In the genomic region with DNA sequence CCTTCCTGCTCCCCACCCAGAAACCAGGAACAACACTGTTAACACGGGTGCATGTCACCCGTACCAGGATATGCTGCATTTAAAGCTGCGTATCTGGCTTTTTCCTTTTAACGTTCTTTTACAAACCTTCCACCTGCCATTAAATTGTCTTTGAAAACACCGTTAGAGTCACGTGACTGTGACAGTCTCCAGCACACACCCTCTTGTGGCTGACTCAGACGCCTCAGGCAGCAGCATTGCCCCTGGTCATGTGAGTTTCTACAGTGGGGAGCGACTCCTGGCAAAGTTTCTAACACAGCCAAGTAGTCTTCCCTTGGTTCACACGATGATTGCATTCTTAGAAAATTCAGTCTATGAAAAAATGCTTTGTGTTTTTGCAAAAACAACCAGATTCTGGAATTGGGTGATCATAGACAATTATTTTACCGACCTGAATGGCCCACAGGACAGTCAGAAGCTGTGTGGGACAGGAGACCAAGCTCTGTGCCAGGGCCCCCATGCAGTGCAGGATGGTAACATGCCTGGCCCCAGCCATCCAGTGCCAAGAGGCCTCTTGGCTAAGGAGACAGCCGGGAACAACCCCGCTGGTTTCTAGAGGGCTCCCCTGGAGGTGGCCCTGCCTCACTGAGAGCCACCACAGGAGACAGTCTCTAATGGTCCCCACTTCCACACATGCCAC, we compare ENCODE assay signal across 8 cellular contexts.
DNase-seq lines count a peak whose midpoint lies in the region; ATAC-seq, FAIRE-seq and TF ChIP-seq lines count a peak whose summit lies in the region.

No MANE protein-coding gene starts in this region.

- no peak overlapping the region for H2BK120ac ChIP-seq in H1 (replicated peaks; ENCODE audit: low read depth, low read length)

- H3K4me1 ChIP-seq in H1 (replicated peaks in 1 of 4; ENCODE audit: control insufficient read depth in 3 of 4, insufficient read depth in 4 of 4, low read length in 3 of 4), result peaks cover 0 to 5% (median 2%) of the 10 kb centered on the region in 4 experiments; a peak in 2 of 7 replicates

- no peak overlapping the region for H3K9ac ChIP-seq in H1 (replicated peaks in 1 of 4; ENCODE audit: extremely low read depth in 1 of 4, low read depth in 3 of 4, low read length in 3 of 4)

- no peak overlapping the region for H3K56ac ChIP-seq in H1 (replicated peaks; ENCODE audit: insufficient read length, low read depth, low read length)

- H2BK15ac ChIP-seq in H1 (ENCODE audit: low read length), result no peak overlapping the region

- 0 out of 2 replicates have a peak, but pooled peaks have one; percentile 3 for TF ChIP-seq RAD21 in Ishikawa (IDR thresholded peaks at IDR 0.05; ENCODE audit: low read depth)
- TF ChIP-seq RAD21 in H1 (IDR thresholded peaks at IDR 0.05 in 1 of 2, conservative IDR thresholded peaks at IDR 0.05 in 1 of 2; ENCODE audit: low read depth in 2 of 2, low read length in 2 of 2), result peak; percentile 42 to 43; a peak in 3 of 4 replicates

- ATAC-seq in naive thymus-derived CD8-positive, alpha-beta T cell, result peak; percentile 72 to 74
- no peak for ATAC-seq in GM21367 (IDR thresholded peaks at IDR 0.05; ENCODE audit: unreplicated experiment)

- no peak overlapping the region for H3K18ac ChIP-seq in H1 (ENCODE audit: extremely low read depth, low read length)

- peak; percentile 71 for FAIRE-seq in H1 (lab: Jason Lieb, UNC)

- H3K79me1 ChIP-seq in H1 (ENCODE audit: low read depth, low read length), result no peaks in the 10 kb centered on the region

- H3K79me2 ChIP-seq in H1 (ENCODE audit: control insufficient read depth in 1 of 2, insufficient read depth in 2 of 2, low read length in 2 of 2), result no peaks in the 10 kb centered on the region

- no peak overlapping the region for H3K23ac ChIP-seq in H1 (ENCODE audit: insufficient read length)

- no peak overlapping the region for H2AK5ac ChIP-seq in H1 (ENCODE audit: low read depth, low read length)

- H3K4me3 ChIP-seq in H1 (ENCODE audit: extremely low read depth in 1 of 4, insufficient read depth in 2 of 4, low read depth in 3 of 4, low read length in 4 of 4), result no peak overlapping the region

- no peak overlapping the region for H3K4me2 ChIP-seq in H1 (ENCODE audit: insufficient read depth in 1 of 2, low read depth in 2 of 2, low read length in 2 of 2)

- 60% methylated on average over 12 of the region's 12 CpGs; no CpG with 5 or more reads in 1 of the 2 experiments for WGBS in H1 (ENCODE audit: extremely low coverage in 1 of 2, insufficient coverage in 1 of 2, insufficient read length in 1 of 2, insufficient replicate concordance in 2 of 2, low coverage in 1 of 2, low lambda C conversion rate in 2 of 2, missing lambda C conversion rate in 1 of 2), 2 experiments

- peaks cover 0 to 2% of the 10 kb centered on the region in 2 experiments for H4K20me1 ChIP-seq in H1 (replicated peaks in 1 of 2; ENCODE audit: control insufficient read depth in 1 of 2, insufficient read depth in 2 of 2, low read length in 2 of 2)

- H2BK20ac ChIP-seq in H1 (ENCODE audit: low read length), result no peak overlapping the region

- H3K4me3 Mint-ChIP-seq in naive thymus-derived CD8-positive, alpha-beta T cell, result peak overlapping the region; percentile 19 to 73 (median 49)

- no peaks in the 10 kb centered on the region for H3K9me3 Mint-ChIP-seq in naive thymus-derived CD8-positive, alpha-beta T cell

- H4K5ac ChIP-seq in H1 (ENCODE audit: insufficient read length, low read depth, low read length), result no peak overlapping the region

- H3K27ac Mint-ChIP-seq in naive thymus-derived CD8-positive, alpha-beta T cell, result peak overlapping the region in 4 of 10 donors; percentile 4 to 64 (median 36)

- POLR2A ChIA-PET in H1 (lab: Charles Lee; ENCODE audit: partially characterized antibody), result no interaction called here
- POLR2A ChIA-PET in naive thymus-derived CD8-positive, alpha-beta T cell (lab: Charles Lee), result no interaction called here

- no peaks in the 10 kb centered on the region for H3K9me3 ChIP-seq in H1 (ENCODE audit: insufficient read depth in 2 of 2, low read depth in 1 of 2, low read length in 1 of 2)

- TF ChIP-seq POLR2A in H1 (IDR thresholded peaks at IDR 0.05; ENCODE audit: control extremely low read depth in 1 of 2, low read depth in 2 of 2, low read length in 2 of 2), result no peak

- no peak overlapping the region for H2AFZ ChIP-seq in H1 (ENCODE audit: low read length)

- H4K8ac ChIP-seq in H1 (ENCODE audit: extremely low read depth, insufficient read depth, low read length), result no peak overlapping the region; the same call in 1 of the 2 replicates

- H3K23me2 ChIP-seq in H1 (ENCODE audit: low read depth, low read length), result 0 out of 2 replicates have a peak, but pooled peaks cover 3% of the 10 kb centered on the region

- peaks cover 5 to 15% (median 8%) of the 10 kb centered on the region in 4 donors for H3K4me1 Mint-ChIP-seq in naive thymus-derived CD8-positive, alpha-beta T cell

- H3K14ac ChIP-seq in H1 (ENCODE audit: insufficient read length), result no peak overlapping the region

- CTCF ChIA-PET in H1 (lab: Charles Lee; ENCODE audit: partially characterized antibody), result interaction anchor here (0.7 to 1.9 kb wide), 18 partner anchors 8 to 142 kb away, joined by 3 to 16 read pairs (median 4); no protein-coding TSS in a partner anchor

- H3K27me3 ChIP-seq in H1 (replicated peaks in 1 of 4; ENCODE audit: control insufficient read depth in 3 of 4, extremely low read depth in 1 of 4, insufficient read depth in 3 of 4, low read length in 3 of 4), result no peaks in the 10 kb centered on the region

- H3K36me3 Mint-ChIP-seq in naive thymus-derived CD8-positive, alpha-beta T cell, result peaks cover 0 to 13% (median 7%) of the 10 kb centered on the region in 3 donors

- no peaks in the 10 kb centered on the region; a peak in 1 of 8 replicates for H3K36me3 ChIP-seq in H1 (ENCODE audit: control insufficient read depth in 2 of 4, insufficient read depth in 4 of 4, low read length in 3 of 4)

- H3K27ac ChIP-seq in H1 (ENCODE audit: low read depth, low read length), result no peak overlapping the region

- H2BK5ac ChIP-seq in H1 (ENCODE audit: low read depth, low read length), result no peak overlapping the region

- TF ChIP-seq EP300 in Ishikawa (IDR thresholded peaks at IDR 0.05; ENCODE audit: borderline replicate concordance) (no peak), H1 (IDR thresholded peaks at IDR 0.05; ENCODE audit: borderline replicate concordance in 1 of 2, low read depth in 2 of 2, low read length in 2 of 2) (no peak)

- no peaks in the 10 kb centered on the region for H3K27me3 Mint-ChIP-seq in naive thymus-derived CD8-positive, alpha-beta T cell

- H4K91ac ChIP-seq in H1 (replicated peaks; ENCODE audit: insufficient read length, low read length), result no peak overlapping the region

- peak; percentile 54 to 70 (median 62) for TF ChIP-seq CTCF in H1 (IDR thresholded peaks at IDR 0.05; ENCODE audit: control extremely low read depth in 1 of 3, insufficient read depth in 1 of 3, low read depth in 1 of 3, low read length in 3 of 3)

- H3K4ac ChIP-seq in H1 (replicated peaks; ENCODE audit: insufficient read length, low read depth, low read length), result no peak overlapping the region

- DNase-seq in NOMO-1 treated with DMSO at 0.1 percent for 48 hours (lab: John Stamatoyannopoulos, UW; ENCODE audit: unreplicated experiment) (peak; percentile 1), NOMO-1 treated with dmso at 0.1 percent for 144 hours (lab: John Stamatoyannopoulos, UW; ENCODE audit: unreplicated experiment) (no peak), T1000 (lab: John Stamatoyannopoulos, UW) (peak; percentile 74), H1 (ENCODE audit: low read depth in 1 of 2, low spot score in 2 of 2) (peak in 1 of 2 experiments; percentile 31), NCI-H2081 (lab: John Stamatoyannopoulos, UW) (no peak)
- peak in 7 of 10 donors; percentile 12 to 37 (median 21) for DNase-seq in naive thymus-derived CD8-positive, alpha-beta T cell

- no peak overlapping the region for H2BK12ac ChIP-seq in H1 (ENCODE audit: low read depth, low read length)

TF ChIP-seq in Ishikawa, 13 proteins besides CTCF, POLR2A, EP300 and RAD21:
- TF ChIP-seq, protein P1, sequence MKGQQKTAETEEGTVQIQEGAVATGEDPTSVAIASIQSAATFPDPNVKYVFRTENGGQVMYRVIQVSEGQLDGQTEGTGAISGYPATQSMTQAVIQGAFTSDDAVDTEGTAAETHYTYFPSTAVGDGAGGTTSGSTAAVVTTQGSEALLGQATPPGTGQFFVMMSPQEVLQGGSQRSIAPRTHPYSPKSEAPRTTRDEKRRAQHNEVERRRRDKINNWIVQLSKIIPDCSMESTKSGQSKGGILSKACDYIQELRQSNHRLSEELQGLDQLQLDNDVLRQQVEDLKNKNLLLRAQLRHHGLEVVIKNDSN (IDR thresholded peaks at IDR 0.05), result peak; percentile 93
- TF ChIP-seq NFIC (IDR thresholded peaks at IDR 0.05) (peak; percentile 19; the same call in 1 of the 2 replicates), CREB1 (IDR thresholded peaks at IDR 0.05; ENCODE audit: low read depth) (no peak)

TF ChIP-seq in H1, 55 proteins besides CTCF, POLR2A, EP300 and RAD21 (continues in another document):
- no peak for TF ChIP-seq ZNF274 (IDR thresholded peaks at IDR 0.05; ENCODE audit: borderline replicate concordance, extremely low read depth, low read length)
- no peak for TF ChIP-seq NRF1 (IDR thresholded peaks at IDR 0.05; ENCODE audit: low read depth, low read length)
- no peak for TF ChIP-seq SP4 (IDR thresholded peaks at IDR 0.05; ENCODE audit: low read length)
- no peak for TF ChIP-seq RNF2 (IDR thresholded peaks at IDR 0.05; ENCODE audit: borderline replicate concordance, low read depth, low read length, missing control alignments, poor library complexity, severe bottlenecking)
- 0 out of 4 replicates have a peak, but pooled peaks have one; percentile 33 to 37 for TF ChIP-seq SIN3A (conservative IDR thresholded peaks at IDR 0.05 in 1 of 2, IDR thresholded peaks at IDR 0.05 in 1 of 2; ENCODE audit: low read depth in 1 of 2, low read length in 2 of 2)
- no peak for TF ChIP-seq YY1 (IDR thresholded peaks at IDR 0.05; ENCODE audit: low read depth, low read length)
- TF ChIP-seq SAP30 (IDR thresholded peaks at IDR 0.05; ENCODE audit: insufficient read depth, insufficient replicate concordance, low read length), result no peak
- no peak for TF ChIP-seq POLR2AphosphoS5 (IDR thresholded peaks at IDR 0.05; ENCODE audit: low read depth, low read length)
- no peak for TF ChIP-seq CBX5 (IDR thresholded peaks at IDR 0.05; ENCODE audit: low read depth, low read length)
- TF ChIP-seq BCL11A (IDR thresholded peaks at IDR 0.05; ENCODE audit: low read depth in 2 of 2, low read length in 2 of 2), result no peak
- TF ChIP-seq, protein P2, sequence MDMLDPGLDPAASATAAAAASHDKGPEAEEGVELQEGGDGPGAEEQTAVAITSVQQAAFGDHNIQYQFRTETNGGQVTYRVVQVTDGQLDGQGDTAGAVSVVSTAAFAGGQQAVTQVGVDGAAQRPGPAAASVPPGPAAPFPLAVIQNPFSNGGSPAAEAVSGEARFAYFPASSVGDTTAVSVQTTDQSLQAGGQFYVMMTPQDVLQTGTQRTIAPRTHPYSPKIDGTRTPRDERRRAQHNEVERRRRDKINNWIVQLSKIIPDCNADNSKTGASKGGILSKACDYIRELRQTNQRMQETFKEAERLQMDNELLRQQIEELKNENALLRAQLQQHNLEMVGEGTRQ (IDR thresholded peaks at IDR 0.05; ENCODE audit: low read length), result peak; percentile 91

Comparison
In these comparisons a context has a peak if more than half of its experiments do, and no peak if none do; other contexts are left out.
1. DNase-seq: peak in NOMO-1 treated with DMSO at 0.1 percent for 48 hours (single experiment), T1000 (single experiment) and naive thymus-derived CD8-positive, alpha-beta T cell (7 of 10); none in NOMO-1 treated with dmso at 0.1 percent for 144 hours (single experiment) and NCI-H2081 (0 of 2).